11 cellular contexts compared by ENCODE assay signal in the genomic region with DNA sequence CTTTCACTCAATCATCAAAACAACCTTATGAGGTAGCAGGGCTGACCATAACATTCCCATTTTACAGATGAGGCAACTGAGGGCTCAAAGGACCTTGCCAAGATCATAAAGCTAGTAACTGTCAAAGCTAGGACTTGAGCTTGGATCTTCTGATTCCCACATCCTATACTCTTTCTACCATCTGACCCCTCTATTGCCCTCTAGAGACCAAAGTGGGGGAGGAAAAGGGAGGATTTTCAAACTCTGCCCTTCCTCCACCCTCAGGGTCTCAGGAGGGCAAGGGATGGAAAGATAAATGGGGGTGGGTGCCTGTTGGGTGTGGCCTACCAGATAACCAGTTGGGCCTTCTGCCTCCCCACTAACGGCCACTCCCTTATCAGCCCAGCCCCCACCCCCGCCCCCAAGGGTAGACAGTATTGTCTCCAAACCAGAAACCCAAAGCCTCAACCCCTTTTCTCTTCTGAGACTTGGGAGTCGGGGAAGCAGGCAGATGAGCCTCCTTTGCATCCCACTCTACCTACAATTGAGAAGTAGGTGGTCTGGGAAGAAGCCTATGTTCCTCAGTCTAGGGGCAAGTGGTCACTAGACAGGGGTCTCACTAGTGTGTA. TPM values are rescaled to one million over a fixed set of nuclear protein-coding genes. Genes with fewer than 3 reads are reported as not detected.
DNase-seq lines count a peak whose midpoint lies in the region; ATAC-seq and TF ChIP-seq lines count a peak whose summit lies in the region.
"Had no signal": no experiment of that assay in that cellular context is flagged by ENCODE, and none has a peak within 500 bp of the region (broad histone marks: within the 10 kb centered on the region; RNA-seq: fewer than 3 reads in every experiment).

No MANE protein-coding gene starts in this region.

- H3K4me3 Mint-ChIP-seq in MCF 10A (ENCODE audit: unreplicated experiment): peak overlapping the region; percentile 92
- peak overlapping the region; percentile 92 to 98 (median 94) for H3K4me3 Mint-ChIP-seq in nephron

- no peak overlapping the region for H3K27ac Mint-ChIP-seq in MCF 10A (ENCODE audit: low read depth, unreplicated experiment)
- H3K27ac Mint-ChIP-seq in nephron: peak overlapping the region in 2 of 3 experiments; percentile 35 to 99

- no peak for ATAC-seq in GM19324 (IDR thresholded peaks at IDR 0.05; ENCODE audit: low FRiP score, unreplicated experiment)

- WGBS in lower leg skin, 2 donors: 23 to 30% methylated on average over 3 of the region's 3 CpGs

- no TSS peak for BruUV-seq in MCF 10A (replicated peaks; lab: Mats Ljungman, UMichigan)

- H3K4me1 Mint-ChIP-seq in MCF 10A (ENCODE audit: insufficient read depth, unreplicated experiment): peaks cover 36% of the 10 kb centered on the region
- peaks cover 44% of the 10 kb centered on the region for H3K4me1 Mint-ChIP-seq in nephron

- H3K27me3 Mint-ChIP-seq in MCF 10A (ENCODE audit: insufficient read depth, unreplicated experiment): no peaks in the 10 kb centered on the region
- H3K27me3 Mint-ChIP-seq in nephron (ENCODE audit: low read depth): no peaks in the 10 kb centered on the region

- no peaks in the 10 kb centered on the region for H3K9me3 Mint-ChIP-seq in MCF 10A (ENCODE audit: unreplicated experiment)
- no peaks in the 10 kb centered on the region for H3K9me3 Mint-ChIP-seq in nephron

- TF ChIP-seq POLR2A in lower leg skin (IDR thresholded peaks at IDR 0.05): no peak

- TF ChIP-seq CTCF in LNCaP clone FGC (IDR thresholded peaks at IDR 0.05; ENCODE audit: control insufficient read depth, extremely low read depth, insufficient read depth): peak; percentile 3; the same call in 1 of the 2 replicates
- peak; percentile 23 for TF ChIP-seq CTCF in MCF 10A (IDR thresholded peaks at IDR 0.05; ENCODE audit: unreplicated experiment)
- TF ChIP-seq CTCF in nephron (IDR thresholded peaks at IDR 0.05; ENCODE audit: unreplicated experiment in 3 of 3): peak in 2 of 3 experiments; percentile 11 to 13
- no peak for TF ChIP-seq CTCF in lower leg skin (IDR thresholded peaks at IDR 0.05)

- POLR2A ChIA-PET in MCF 10A (lab: Yijun Ruan, JAX): interaction anchor here (0.5 to 4.9 kb wide), 12 partner anchors 11 to 294 kb away, joined by 3 to 33 read pairs (median 9); a partner anchor contains a TSS

- H3K4me3 ChIP-seq in LNCaP clone FGC (ENCODE audit: low read depth, low read length): no peak overlapping the region
- H3K4me3 ChIP-seq in lower leg skin (ENCODE audit: low read depth, poor library complexity, severe bottlenecking): no peak overlapping the region
- H3K4me3 ChIP-seq: lung, SJSA1 had no signal

- CTCF ChIA-PET in MCF 10A (lab: Yijun Ruan, JAX): interaction anchor here (1.7 to 2.1 kb wide), 2 partner anchors 11 to 39 kb away, joined by 5 to 11 read pairs; no protein-coding TSS in a partner anchor

- H3K36me3 Mint-ChIP-seq in MCF 10A (ENCODE audit: insufficient read depth, unreplicated experiment) (peaks cover 29% of the 10 kb centered on the region), nephron (ENCODE audit: low read depth) (peaks cover 45% of the 10 kb centered on the region)

- peak; percentile 47 for DNase-seq in ELR (ENCODE audit: low read depth)
- no peak for DNase-seq in LNCaP clone FGC (ENCODE audit: low read depth)
- DNase-seq in MCF 10A (ENCODE audit: unreplicated experiment): no peak
- no peak for DNase-seq in globus pallidus (ENCODE audit: low spot score)
- DNase-seq in HuH-7.5 (ENCODE audit: low spot score): no peak
- DNase-seq in lower leg skin (ENCODE audit: low spot score in 2 of 2): no peak
- DNase-seq: amygdala had no signal

- intact Hi-C loops in MCF 10A (cut with micrococcal nuclease) (no loop called here), lower leg skin (cut with DNase I; ENCODE audit: low total_unique reads) (no loop called here)

RNA-seq across cellular contexts. Expression of a gene that starts 7.9 kb away (rescaled TPM):
- total RNA-seq in MCF 10A (2022) (28.9 and 31.7 TPM in 2 replicates), lower leg skin (100 to 1,000 TPM in 2 of 4 donors, 10 to 100 TPM in 2; 80.3 to 109 (median 102) TPM)

RNA-seq across cellular contexts. Expression of a gene that starts 20.5 kb away (rescaled TPM):
- total RNA-seq in MCF 10A (2022) (50.4 and 68.2 TPM in 2 replicates), lower leg skin (10 to 100 TPM; 23.5 to 48.1 (median 24.3) TPM)

RNA-seq across cellular contexts. Expression of a gene that starts 39.9 kb away (rescaled TPM):
- total RNA-seq in MCF 10A (2022) (122 and 168 TPM in 2 replicates), lower leg skin (10 to 100 TPM; 25.7 to 41.9 (median 39.1) TPM)

RNA-seq across cellular contexts. Expression of a gene that starts 47.2 kb away (rescaled TPM):
- 15.0 and 16.6 TPM in 2 replicates for total RNA-seq in MCF 10A (2022)
- 10 to 100 TPM; 31.2 to 39.2 (median 35.4) TPM for total RNA-seq in lower leg skin

RNA-seq across cellular contexts. Expression of a gene that starts 56.3 kb away (rescaled TPM):
- total RNA-seq in MCF 10A (2022): 17.6 and 18.9 TPM in 2 replicates
- 10 to 100 TPM; 15.2 to 57.4 (median 16.9) TPM for total RNA-seq in lower leg skin

Comparison
In these comparisons a context has a peak if more than half of its experiments do, and no peak if none do; other contexts are left out.
1. CTCF ChIP-seq: peak in LNCaP clone FGC (single experiment), MCF 10A (single experiment) and nephron (2 of 3); none in lower leg skin (0 of 3).